Comparison of ENCODE assay signal across 8 cellular contexts in genomic region chr3:150703756-150704344, GRCh38. TPM values are rescaled to one million over a fixed set of nuclear protein-coding genes. Genes with fewer than 3 reads are reported as not detected.
DNase-seq lines count a peak whose midpoint lies in the region; ATAC-seq and TF ChIP-seq lines count a peak whose summit lies in the region.

ERICH6 (minus strand) TSS chr3:150703920; CDS start chr3:150703898, 22 bp downstream.

- peak; percentile 73 for TF ChIP-seq POLR2A in GM19193 (IDR thresholded peaks at IDR 0.05; ENCODE audit: extremely low read depth, insufficient read depth, insufficient read length)

- no peaks in the 10 kb centered on the region for H3K27me3 ChIP-seq in BJ (ENCODE audit: control insufficient read depth, insufficient read depth, low read length)

- H3K4me3 ChIP-seq in BJ (ENCODE audit: low read depth, low read length): peak within 1 kb of the TSS; percentile 54

- CTCF ChIA-PET in BJ (lab: Yijun Ruan, JAX): interaction anchor here (1.0 to 6.6 kb wide), 2 partner anchors 18 to 71 kb away, joined by 3 to 27 read pairs; no protein-coding TSS in a partner anchor

- no peaks in the 10 kb centered on the region for H3K36me3 ChIP-seq in BJ (ENCODE audit: control insufficient read depth, insufficient read depth, low read length)

- DNase-seq in BJ (ENCODE audit: low read depth) (peak; percentile 44), NCI-H460 (ENCODE audit: extremely low read depth, low read depth) (peak; percentile 78), cortex of kidney (lab: John Stamatoyannopoulos, UW) (peak; percentile 53), left lobe of liver (ENCODE audit: low spot score) (peak; percentile 92)
- peak; percentile 91 for DNase-seq in activated CD4-positive, alpha-beta T cell treated with anti-CD3 and anti-CD28 coated beads for 48 hours
- DNase-seq in stimulated activated CD4-positive, alpha-beta T cell treated with anti-CD3 and anti-CD28 coated beads, Interleukin-2, amount 100 ng/mL, for 4 hours (ENCODE audit: low read depth): peak; percentile 47

- POLR2A ChIA-PET in BJ (lab: Charles Lee): no interaction called here

- no peak for TF ChIP-seq CTCF in BJ (IDR thresholded peaks at IDR 0.05; ENCODE audit: insufficient read depth, low read depth, low read length)

- ATAC-seq in HG03432 (IDR thresholded peaks at IDR 0.05; ENCODE audit: unreplicated experiment): peak; percentile 99
- ATAC-seq in left lobe of liver: peak; percentile 98

RNA-seq across cellular contexts. Expression of gene ERICH6, which starts in this region (rescaled TPM):
- not detected in 2 replicates for polyA plus RNA-seq in BJ (2011; rRNA removed)
- polyA minus RNA-seq in BJ (2011; rRNA and poly(A)+ RNA removed): 0.09 TPM in 1 of 2 replicates, not detected in the other
- not detected in 2 replicates for total RNA-seq in NCI-H460 (2014; rRNA removed; shearing (Covaris generic))
- polyA plus RNA-seq in NCI-H460 (2014; cell fraction: nucleus; rRNA removed): not detected in 2 replicates
- not detected for total RNA-seq in left lobe of liver

Comparison
In these comparisons a context has a peak if more than half of its experiments do, and no peak if none do; other contexts are left out.
1. Peak in every context shown above with its lines: DNase-seq, ATAC-seq and H3K4me3 ChIP-seq.
2. Peak in DNase-seq and H3K4me3 ChIP-seq in BJ; RNA of the gene not detected or under 1 TPM.
3. Peak in DNase-seq in NCI-H460; RNA of the gene not detected or under 1 TPM.
4. Peak in DNase-seq and ATAC-seq in left lobe of liver; RNA of the gene not detected or under 1 TPM.